ENCODE assay signal across 19 cellular contexts in the genomic region with DNA sequence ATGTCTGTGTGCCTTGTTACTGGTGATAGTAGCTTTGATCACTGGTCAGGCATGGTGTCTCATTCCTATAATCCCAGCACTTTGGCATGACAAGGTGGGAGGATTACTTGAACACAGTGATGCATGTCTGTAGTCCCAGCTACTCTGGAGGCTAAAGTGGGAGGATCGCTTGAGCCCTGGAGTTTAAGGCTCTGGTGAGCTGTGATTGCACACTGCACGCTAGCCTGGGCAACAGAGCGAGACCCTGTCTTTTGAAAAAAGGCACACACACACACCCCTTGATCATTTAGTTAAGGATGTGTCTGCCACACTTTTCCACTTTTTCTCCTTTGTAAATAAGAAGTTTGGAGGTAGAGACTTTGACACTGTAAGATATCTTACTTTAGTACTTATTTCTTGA. TPM values are rescaled to one million over a fixed set of nuclear protein-coding genes. Genes with fewer than 3 reads are reported as not detected.
DNase-seq lines count a peak whose midpoint lies in the region; ATAC-seq and TF ChIP-seq lines count a peak whose summit lies in the region.
"Had no signal": no experiment of that assay in that cellular context is flagged by ENCODE, and none has a peak within 500 bp of the region (broad histone marks: within the 10 kb centered on the region; RNA-seq: fewer than 3 reads in every experiment).

No MANE protein-coding gene starts in this region.

- H3K27me3 ChIP-seq in dorsolateral prefrontal cortex, result no peaks in the 10 kb centered on the region
- H3K27me3 ChIP-seq: BE2C had no signal

- H3K4me3 ChIP-seq in dorsolateral prefrontal cortex, result no peak overlapping the region
- H3K4me3 ChIP-seq: GM23248 had no signal

- H3K4me3 Mint-ChIP-seq in T-helper 17 cell, result no peak overlapping the region
- H3K4me3 Mint-ChIP-seq: CD4-positive, CD25-positive, alpha-beta regulatory T cell; CD8-positive, alpha-beta memory T cell had no signal

- H3K4me1 Mint-ChIP-seq in T-helper 17 cell, result peaks cover 13% of the 10 kb centered on the region

- H3K27me3 Mint-ChIP-seq in T-helper 17 cell, result no peaks in the 10 kb centered on the region
- H3K27me3 Mint-ChIP-seq: CD4-positive, CD25-positive, alpha-beta regulatory T cell; CD8-positive, alpha-beta memory T cell had no signal

- H3K36me3 Mint-ChIP-seq in T-helper 17 cell (ENCODE audit: low read depth), result peaks cover 5% of the 10 kb centered on the region

- DNase-seq in T-helper 17 cell (no peak), dorsolateral prefrontal cortex (no peak), kidney tubule cell (ENCODE audit: low spot score) (peak; percentile 37), substantia nigra (lab: John Stamatoyannopoulos, UW) (no peak), hypothalamus (lab: John Stamatoyannopoulos, UW) (no peak), NCI-H524 treated with DMSO at 0.1 percent for 48 hours (lab: John Stamatoyannopoulos, UW) (no peak)
- no peak for DNase-seq in effector CD4-positive, alpha-beta T cell
- DNase-seq: ACHN; BE2C; C1 segment of cervical spinal cord; CD4-positive, CD25-positive, alpha-beta regulatory T cell; CD8-positive, alpha-beta memory T cell; COR-L47; DMS 273 treated with DMSO at 0.1 percent for 48 hours; DMS53; DND-41; EL; GM23248; HCEC 1CT had no signal

- no peaks in the 10 kb centered on the region for H3K9me3 ChIP-seq in T-helper 17 cell (ENCODE audit: control insufficient read depth, low read length, poor library complexity, severe bottlenecking)
- H3K9me3 ChIP-seq: BE2C had no signal

- no peak for ATAC-seq in T-helper 17 cell

- no peak for TF ChIP-seq CTCF in dorsolateral prefrontal cortex (IDR thresholded peaks at IDR 0.05 in 54 of 56, conservative IDR thresholded peaks at IDR 0.05 in 2 of 56; ENCODE audit: low read depth in 1 of 56, partially characterized antibody in 56 of 56)

- H3K27ac Mint-ChIP-seq in T-helper 17 cell, result peak overlapping the region; percentile 19

- peak overlapping the region in 36 of 59 donors; percentile 3 to 98 (median 91) for H3K27ac ChIP-seq in dorsolateral prefrontal cortex
- peak overlapping the region; percentile 67 for H3K27ac ChIP-seq in substantia nigra (ENCODE audit: low read depth, low read length, poor library complexity, severe bottlenecking)
- H3K27ac ChIP-seq: GM23248 had no signal

- intact Hi-C loops in dorsolateral prefrontal cortex (cut with DNase I), result no loop called here

RNA-seq across cellular contexts. Expression of gene MIGA1, which starts 15.1 kb away (rescaled TPM):
- total RNA-seq in T-helper 17 cell (10 to 100 TPM; 11.8 to 14.7 TPM), dorsolateral prefrontal cortex (10 to 100 TPM; 33.7 to 74.8 (median 59.0) TPM)

RNA-seq across cellular contexts. Expression of gene USP33, which starts 34.9 kb away (rescaled TPM):
- 10 to 100 TPM; 59.1 to 66.9 TPM for total RNA-seq in T-helper 17 cell
- 100 to 1,000 TPM in 114 of 120 experiments, 10 to 100 TPM in 6; 66.3 to 161 (median 125) TPM for total RNA-seq in dorsolateral prefrontal cortex
